ENCODE assay signal across 10 cellular contexts in the genomic region with DNA sequence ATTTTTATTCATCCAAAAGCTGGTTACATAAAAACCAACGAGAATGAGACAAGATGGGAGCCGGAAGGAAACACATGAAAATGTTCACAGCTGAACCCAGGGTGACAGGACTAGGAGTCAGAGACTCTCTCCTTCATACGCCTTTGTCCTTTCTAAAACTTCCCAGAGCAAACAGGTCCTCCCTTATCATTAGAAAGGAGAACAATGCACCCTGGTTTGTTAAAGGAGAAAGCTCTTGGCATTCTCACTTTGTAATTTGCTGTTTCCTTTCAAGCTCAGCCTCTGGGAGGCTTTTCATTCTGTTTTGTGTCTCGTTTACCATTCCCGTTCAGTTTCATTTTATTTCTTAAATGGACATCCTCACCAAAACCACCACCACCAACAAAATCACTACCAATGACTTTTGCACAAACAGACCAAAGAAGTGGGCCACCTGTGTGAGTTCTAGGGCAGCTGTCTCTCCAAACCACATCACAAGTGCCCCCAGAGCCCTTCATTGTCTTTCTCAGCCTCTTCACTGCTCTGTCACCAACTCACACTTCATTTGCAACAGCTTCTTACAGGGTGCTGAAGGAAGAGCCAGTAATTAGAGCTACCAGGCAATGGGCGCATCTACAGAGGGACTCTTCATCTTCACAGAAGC.
DNase-seq lines count a peak whose midpoint lies in the region; ATAC-seq and TF ChIP-seq lines count a peak whose summit lies in the region.
"Had no signal": no experiment of that assay in that cellular context is flagged by ENCODE, and none has a peak within 500 bp of the region (broad histone marks: within the 10 kb centered on the region; RNA-seq: fewer than 3 reads in every experiment).

No MANE protein-coding gene starts in this region.

- DNase-seq in GM23338 (ENCODE audit: low spot score) (peak; percentile 73), adipocyte (ENCODE audit: low read depth) (no peak), OCI-M1 (lab: John Stamatoyannopoulos, UW) (no peak), COLO668 (lab: John Stamatoyannopoulos, UW; ENCODE audit: unreplicated experiment) (no peak), SKM-1 treated with dmso at 0.1 percent for 144 hours (lab: John Stamatoyannopoulos, UW; ENCODE audit: unreplicated experiment) (no peak)
- DNase-seq in stimulated activated naive B cell treated with anti-CD40 and anti-IgM and Interleukin-4, amounts not matched to agents 10 μg/mL and 1 μg/mL and 100 μg/mL, for 72 hours, result no peak
- DNase-seq: NCI-H1436; stimulated activated CD4-positive, alpha-beta T cell treated with anti-CD3 and anti-CD28 coated beads, Interleukin-1b, Interleukin-23, amount 100 ng/mL, for 48 hours had no signal

- H3K4me3 Mint-ChIP-seq in GM23338, result peak overlapping the region; percentile 32
- H3K4me3 Mint-ChIP-seq in stimulated activated naive B cell treated with anti-CD40 and anti-IgM and Interleukin-4, amounts not matched to agents 10 μg/mL and 1 μg/mL and 100 μg/mL, for 72 hours, result no peak overlapping the region

- peak overlapping the region; percentile 66 for H3K4me2 ChIP-seq in GM23338

- no peak overlapping the region for H2AFZ ChIP-seq in ACC112 (ENCODE audit: low read length, unreplicated experiment)
- no peak overlapping the region for H2AFZ ChIP-seq in GM23338

- peaks cover 81% of the 10 kb centered on the region for H3K4me1 Mint-ChIP-seq in GM23338
- H3K4me1 Mint-ChIP-seq in stimulated activated naive B cell treated with anti-CD40 and anti-IgM and Interleukin-4, amounts not matched to agents 10 μg/mL and 1 μg/mL and 100 μg/mL, for 72 hours, result peaks cover 47 to 73% of the 10 kb centered on the region in 2 donors

- H3K27ac Mint-ChIP-seq in GM23338, result peak overlapping the region; percentile 73
- no peak overlapping the region for H3K27ac Mint-ChIP-seq in stimulated activated naive B cell treated with anti-CD40 and anti-IgM and Interleukin-4, amounts not matched to agents 10 μg/mL and 1 μg/mL and 100 μg/mL, for 72 hours

- H4K20me1 ChIP-seq in GM23338 (replicated peaks; ENCODE audit: insufficient read depth), result no peaks in the 10 kb centered on the region; the same call in none of the 2 replicates

- H3K9me3 Mint-ChIP-seq in GM23338, result no peaks in the 10 kb centered on the region; the same call in 2 of the 3 replicates
- H3K9me3 Mint-ChIP-seq in stimulated activated naive B cell treated with anti-CD40 and anti-IgM and Interleukin-4, amounts not matched to agents 10 μg/mL and 1 μg/mL and 100 μg/mL, for 72 hours, result no peaks in the 10 kb centered on the region

- no peaks in the 10 kb centered on the region for H3K36me3 ChIP-seq in ACC112 (ENCODE audit: insufficient read depth, low read length)
- H3K36me3 ChIP-seq in GM23338 (ENCODE audit: insufficient read depth), result no peaks in the 10 kb centered on the region
- H3K36me3 ChIP-seq in adipocyte (ENCODE audit: control insufficient read depth, insufficient read depth, low read length, severe bottlenecking), result no peaks in the 10 kb centered on the region
- no peaks in the 10 kb centered on the region for H3K36me3 ChIP-seq in muscle layer of duodenum (ENCODE audit: control insufficient read depth in 1 of 2, insufficient read depth in 2 of 2, low read length in 2 of 2)

- H3K27me3 ChIP-seq in ACC112 (ENCODE audit: insufficient read depth, low read length) (no peaks in the 10 kb centered on the region), GM23338 (ENCODE audit: insufficient read depth) (no peaks in the 10 kb centered on the region), adipocyte (replicated peaks; ENCODE audit: control insufficient read depth, insufficient read depth, low read length) (no peaks in the 10 kb centered on the region), muscle layer of duodenum (ENCODE audit: low read depth, low read length) (no peaks in the 10 kb centered on the region)

- peaks cover 5% of the 10 kb centered on the region; the same call in 2 of the 3 replicates for H3K36me3 Mint-ChIP-seq in GM23338 (ENCODE audit: low read depth)
- peaks cover 6 to 7% of the 10 kb centered on the region in 2 donors for H3K36me3 Mint-ChIP-seq in stimulated activated naive B cell treated with anti-CD40 and anti-IgM and Interleukin-4, amounts not matched to agents 10 μg/mL and 1 μg/mL and 100 μg/mL, for 72 hours

- peak; percentile 22 for ATAC-seq in GM23338
- ATAC-seq in stimulated activated naive B cell treated with anti-CD40 and anti-IgM and Interleukin-4, amounts not matched to agents 10 μg/mL and 1 μg/mL and 100 μg/mL, for 72 hours (replicated peaks), result no peak

- peak overlapping the region; percentile 52 for H3K9ac ChIP-seq in adipocyte (ENCODE audit: low read length)

- peaks cover 7% of the 10 kb centered on the region; the same call in 1 of the 2 replicates for H3F3A ChIP-seq in GM23338 (replicated peaks; ENCODE audit: low read depth)

- peaks cover 24% of the 10 kb centered on the region for H3K27me3 Mint-ChIP-seq in GM23338 (ENCODE audit: insufficient read depth, low read depth, poor library complexity)
- H3K27me3 Mint-ChIP-seq in stimulated activated naive B cell treated with anti-CD40 and anti-IgM and Interleukin-4, amounts not matched to agents 10 μg/mL and 1 μg/mL and 100 μg/mL, for 72 hours, result peaks cover 0 to 7% of the 10 kb centered on the region in 2 donors

- H3K79me2 ChIP-seq in ACC112 (ENCODE audit: control insufficient read depth, insufficient read depth, low read length, unreplicated experiment), result peaks cover 2% of the 10 kb centered on the region
- H3K79me2 ChIP-seq in GM23338 (replicated peaks; ENCODE audit: insufficient read depth), result peaks cover 74% of the 10 kb centered on the region

- H3K27ac ChIP-seq in ACC112 (ENCODE audit: low read depth, low read length), result no peak overlapping the region
- H3K27ac ChIP-seq in GM23338 (ENCODE audit: low read depth), result peak overlapping the region; percentile 87
- H3K27ac ChIP-seq in muscle layer of duodenum (ENCODE audit: low read length), result peak overlapping the region; percentile 10

- no peaks in the 10 kb centered on the region for H3K4me1 ChIP-seq in ACC112 (ENCODE audit: control insufficient read depth, insufficient read depth, low read length, unreplicated experiment)
- H3K4me1 ChIP-seq in GM23338 (ENCODE audit: insufficient read depth), result peaks cover 59% of the 10 kb centered on the region
- peaks cover 11% of the 10 kb centered on the region for H3K4me1 ChIP-seq in adipocyte (ENCODE audit: control insufficient read depth, insufficient read depth, low read length)
- peaks cover 30 to 84% of the 10 kb centered on the region in 2 donors for H3K4me1 ChIP-seq in muscle layer of duodenum (ENCODE audit: control insufficient read depth in 1 of 2, insufficient read depth in 2 of 2, low read length in 2 of 2)

- H3K4me3 ChIP-seq in ACC112 (ENCODE audit: low read depth, low read length) (0 out of 2 replicates have a peak overlapping the region, but pooled peaks have one; percentile 37), GM23338 (peak overlapping the region; percentile 33), adipocyte (ENCODE audit: low read length) (no peak overlapping the region), muscle layer of duodenum (ENCODE audit: low read depth in 1 of 2, low read length in 2 of 2) (no peak overlapping the region)

- H3K9me3 ChIP-seq in adipocyte (ENCODE audit: control insufficient read depth, low read length) (no peaks in the 10 kb centered on the region), muscle layer of duodenum (ENCODE audit: control insufficient read depth in 1 of 2, low read length in 2 of 2) (no peaks in the 10 kb centered on the region)

- TF ChIP-seq CTCF in GM23338 (conservative IDR thresholded peaks at IDR 0.05; ENCODE audit: low read depth in 2 of 2), result no peak

- H3K9me2 ChIP-seq in GM23338 (ENCODE audit: insufficient read depth), result no peaks in the 10 kb centered on the region

TF ChIP-seq in GM23338, 12 proteins besides CTCF, POLR2A, EP300 and RAD21 (continues in another document):
- TF ChIP-seq NANOG (IDR thresholded peaks at IDR 0.05; ENCODE audit: borderline replicate concordance), result no peak

Comparison
In these comparisons a context has a peak if more than half of its experiments do, and no peak if none do; other contexts are left out.
1. H3K4me3 ChIP-seq: peak in ACC112 (single experiment) and GM23338 (single experiment); none in adipocyte (single experiment) and muscle layer of duodenum (0 of 2).